Comparison of ENCODE assay signal across 28 cellular contexts in genomic region chr15:53225786-53226185, GRCh38.
"Had no signal": no experiment of that assay in that cellular context is flagged by ENCODE, and none has a peak within 500 bp of the region (broad histone marks: within the 10 kb centered on the region; RNA-seq: fewer than 3 reads in every experiment).

No MANE protein-coding gene starts in this region.

- H3K9me3 ChIP-seq: colonic mucosa, esophagus muscularis mucosa, esophagus squamous epithelium, gastrocnemius medialis, gastroesophageal sphincter, heart left ventricle, heart right ventricle had no signal

- H3K4me2 ChIP-seq: hepatocyte had no signal

- H3K27ac ChIP-seq: colonic mucosa, coronary artery, dorsolateral prefrontal cortex, epithelial cell of prostate, esophagus muscularis mucosa, esophagus squamous epithelium, foreskin keratinocyte, gastrocnemius medialis, gastroesophageal sphincter, heart left ventricle, heart right ventricle, hepatocyte had no signal

- DNase-seq: colonic mucosa; cortex of kidney; dermis blood vessel endothelial cell; dorsolateral prefrontal cortex; effector CD4-positive, alpha-beta T cell; effector CD8-positive, alpha-beta T cell; effector memory CD4-positive, alpha-beta T cell; effector memory CD8-positive, alpha-beta T cell; endodermal cell; erythroblast; esophagus squamous epithelium; foreskin fibroblast; foreskin keratinocyte; gastrocnemius medialis; glutamatergic neuron; head of caudate nucleus; heart left ventricle; heart right ventricle; hippocampal formation had no signal

- H3K4me3 ChIP-seq: colonic mucosa, coronary artery, dorsolateral prefrontal cortex, esophagus muscularis mucosa, esophagus squamous epithelium, gastrocnemius medialis, gastroesophageal sphincter, heart left ventricle, heart right ventricle, hepatocyte had no signal

- ATAC-seq: effector memory CD8-positive, alpha-beta T cell; esophagus mucosa; foreskin keratinocyte; gastrocnemius medialis; gastroesophageal sphincter; heart left ventricle; heart right ventricle had no signal

- FAIRE-seq: endometrium, endothelial cell of umbilical vein, frontal cortex had no signal

- H3K4me1 ChIP-seq: colonic mucosa, esophagus muscularis mucosa, esophagus squamous epithelium, foreskin keratinocyte, gastrocnemius medialis, gastroesophageal sphincter, heart left ventricle, heart right ventricle had no signal
